7 cellular contexts compared by ENCODE assay signal in genomic region chr11:35944503-35945136, GRCh38. TPM values are rescaled to one million over a fixed set of nuclear protein-coding genes. Genes with fewer than 3 reads are reported as not detected.
DNase-seq lines count a peak whose midpoint lies in the region; ATAC-seq and TF ChIP-seq lines count a peak whose summit lies in the region.

No MANE protein-coding gene starts in this region.

- no peak for TF ChIP-seq CTCF in HEK293 (tag by site-specific recombination; IDR thresholded peaks at IDR 0.05)
- TF ChIP-seq CTCF in right atrium auricular region (IDR thresholded peaks at IDR 0.05) = no peak
- no peak for TF ChIP-seq CTCF in gastrocnemius medialis (IDR thresholded peaks at IDR 0.05 in 4 of 5, conservative IDR thresholded peaks at IDR 0.05 in 1 of 5)

- H3K9me3 ChIP-seq in HEK293 (ENCODE audit: control insufficient read depth, insufficient read depth, low read depth, low read length) (no peaks in the 10 kb centered on the region), right atrium auricular region (no peaks in the 10 kb centered on the region), gastrocnemius medialis (no peaks in the 10 kb centered on the region)

- CTCF ChIA-PET in HEK293 (lab: Yijun Ruan, JAX) = interaction anchor here (0.6 to 1.2 kb wide), 3 partner anchors 24 to 123 kb away, joined by 3 to 7 read pairs (median 6); no protein-coding TSS in a partner anchor
- CTCF ChIA-PET in activated CD8-positive, alpha-beta T cell treated with anti-CD3 and anti-CD28 coated beads, Interleukin-2, amount 10 ng/mL, durations not matched to agents 7 days and 5 days (lab: Charles Lee) = no interaction called here

- H3K27me3 Mint-ChIP-seq in activated CD8-positive, alpha-beta T cell treated with anti-CD3 and anti-CD28 coated beads, Interleukin-2, amount 10 ng/mL, durations not matched to agents 7 days and 5 days (ENCODE audit: low read depth) = peaks cover 50% of the 10 kb centered on the region

- H3K36me3 Mint-ChIP-seq in activated CD8-positive, alpha-beta T cell treated with anti-CD3 and anti-CD28 coated beads, Interleukin-2, amount 10 ng/mL, durations not matched to agents 7 days and 5 days (ENCODE audit: low read depth) = no peaks in the 10 kb centered on the region

- H3K27me3 ChIP-seq in right atrium auricular region (no peaks in the 10 kb centered on the region), gastrocnemius medialis (no peaks in the 10 kb centered on the region)

- no peak for DNase-seq in activated CD8-positive, alpha-beta T cell treated with anti-CD3 and anti-CD28 coated beads, Interleukin-2, amount 10 ng/mL, durations not matched to agents 7 days and 5 days
- no peak for DNase-seq in right atrium auricular region (ENCODE audit: low spot score)
- DNase-seq in gastrocnemius medialis = peak; percentile 28 to 67
- DNase-seq in effector CD8-positive, alpha-beta T cell (lab: John Stamatoyannopoulos, UW) = no peak
- no peak for DNase-seq in SW 1271 (lab: John Stamatoyannopoulos, UW)

- H3K4me3 ChIP-seq in HEK293 (ENCODE audit: low read depth, low read length) (peak overlapping the region; percentile 66), right atrium auricular region (peak overlapping the region; percentile 57 to 59), gastrocnemius medialis (peak overlapping the region; percentile 52 to 72 (median 63))

- no peaks in the 10 kb centered on the region for H3K36me3 ChIP-seq in HEK293 (ENCODE audit: control insufficient read depth in 2 of 2, insufficient read depth in 1 of 2, low read length in 2 of 2)
- no peaks in the 10 kb centered on the region for H3K36me3 ChIP-seq in right atrium auricular region
- no peaks in the 10 kb centered on the region for H3K36me3 ChIP-seq in gastrocnemius medialis

- H3K27ac ChIP-seq in HEK293 (ENCODE audit: extremely low read depth, low read depth, low read length) (peak overlapping the region; percentile 39; the same call in 1 of the 2 replicates), right atrium auricular region (peak overlapping the region in 1 of 2 donors; percentile 33), gastrocnemius medialis (peak overlapping the region; percentile 67 to 80 (median 74))

- peaks cover 8% of the 10 kb centered on the region for H3K4me1 Mint-ChIP-seq in activated CD8-positive, alpha-beta T cell treated with anti-CD3 and anti-CD28 coated beads, Interleukin-2, amount 10 ng/mL, durations not matched to agents 7 days and 5 days (ENCODE audit: low read depth)

- POLR2A ChIA-PET in HEK293 (lab: Yijun Ruan, JAX) = interaction anchor here (0.6 kb wide), 2 partner anchors 123 to 205 kb away, joined by 4 to 6 read pairs; no protein-coding TSS in a partner anchor
- POLR2A ChIA-PET in activated CD8-positive, alpha-beta T cell treated with anti-CD3 and anti-CD28 coated beads, Interleukin-2, amount 10 ng/mL, durations not matched to agents 7 days and 5 days (lab: Charles Lee) = no interaction called here

- no peaks in the 10 kb centered on the region for H3K9me3 Mint-ChIP-seq in activated CD8-positive, alpha-beta T cell treated with anti-CD3 and anti-CD28 coated beads, Interleukin-2, amount 10 ng/mL, durations not matched to agents 7 days and 5 days (ENCODE audit: insufficient read depth)

- ATAC-seq in activated CD8-positive, alpha-beta T cell treated with anti-CD3 and anti-CD28 coated beads, Interleukin-2, amount 10 ng/mL, durations not matched to agents 7 days and 5 days = no peak
- ATAC-seq in gastrocnemius medialis (peak; percentile 35 to 56), GM21528 (IDR thresholded peaks at IDR 0.05; ENCODE audit: low FRiP score, unreplicated experiment) (no peak)

- intact Hi-C loops in gastrocnemius medialis (cut with DNase I; ENCODE audit: low total_unique reads) = loop anchor here (5.0 to 10.0 kb wide), 2 partner anchors 120 to 282 kb away; partner anchors contain the start of gene TRIM44

- peak overlapping the region; percentile 52 for H3K4me3 Mint-ChIP-seq in activated CD8-positive, alpha-beta T cell treated with anti-CD3 and anti-CD28 coated beads, Interleukin-2, amount 10 ng/mL, durations not matched to agents 7 days and 5 days

- in situ Hi-C loops in gastrocnemius medialis (cut with MboI; ENCODE audit: low sequenced_read_pairs in 4 of 4) = no loop called here

- 0 out of 2 replicates have a peak, but pooled peaks cover 4% of the 10 kb centered on the region for H3K4me1 ChIP-seq in HEK293 (ENCODE audit: control insufficient read depth, insufficient read depth, low read length)
- peaks cover 0 to 15% of the 10 kb centered on the region in 2 donors for H3K4me1 ChIP-seq in right atrium auricular region
- peaks cover 15 to 21% of the 10 kb centered on the region in 2 donors for H3K4me1 ChIP-seq in gastrocnemius medialis

- no peak for TF ChIP-seq POLR2A in gastrocnemius medialis (IDR thresholded peaks at IDR 0.05)

- H3K27ac Mint-ChIP-seq in activated CD8-positive, alpha-beta T cell treated with anti-CD3 and anti-CD28 coated beads, Interleukin-2, amount 10 ng/mL, durations not matched to agents 7 days and 5 days = no peak overlapping the region

TF ChIP-seq in HEK293, 187 proteins besides CTCF, POLR2A, EP300 and RAD21 (continues in another document):
- TF ChIP-seq ZNF473 (tag by site-specific recombination; IDR thresholded peaks at IDR 0.05) (no peak), ZNF16 (tag by site-specific recombination; IDR thresholded peaks at IDR 0.05; ENCODE audit: low read depth) (no peak), ZNF561 (tag by site-specific recombination; IDR thresholded peaks at IDR 0.05; ENCODE audit: borderline replicate concordance) (no peak), ZNF629 (tag by site-specific recombination; IDR thresholded peaks at IDR 0.05) (no peak), REST (tag by site-specific recombination; IDR thresholded peaks at IDR 0.05) (no peak), ZNF404 (tag by site-specific recombination; IDR thresholded peaks at IDR 0.05) (no peak), ZNF10 (tag by site-specific recombination; IDR thresholded peaks at IDR 0.05) (no peak), KLF17 (tag by site-specific recombination; IDR thresholded peaks at IDR 0.05) (no peak; the same call in 1 of the 2 replicates), ZNF341 (tag by site-specific recombination; IDR thresholded peaks at IDR 0.05; ENCODE audit: low read depth) (0 out of 2 replicates have a peak, but pooled peaks have one; percentile 6), ZXDB (tag by site-specific recombination; IDR thresholded peaks at IDR 0.05) (no peak), GLIS2 (tag by site-specific recombination; IDR thresholded peaks at IDR 0.05) (no peak), ZNF354C (tag by site-specific recombination; IDR thresholded peaks at IDR 0.05; ENCODE audit: borderline replicate concordance, low read depth) (no peak)

RNA-seq across cellular contexts. Expression of gene LDLRAD3, which starts 0.8 kb away (rescaled TPM):
- total RNA-seq in activated CD8-positive, alpha-beta T cell treated with anti-CD3 and anti-CD28 coated beads, Interleukin-2, amount 10 ng/mL, durations not matched to agents 7 days and 5 days = under 1 TPM in 1 of 2 experiments, not detected in 1; 0.21 TPM
- 1 to 10 TPM; 3.6 to 7.0 TPM for total RNA-seq in right atrium auricular region
- total RNA-seq in gastrocnemius medialis = 10 to 100 TPM in 3 of 4 donors, 1 to 10 TPM in 1; 6.1 to 12.8 (median 11.8) TPM

Comparison
In these comparisons a context has a peak if more than half of its experiments do, and no peak if none do; other contexts are left out.
1. ATAC-seq: peak in gastrocnemius medialis (2 of 2); none in activated CD8-positive, alpha-beta T cell treated with anti-CD3 and anti-CD28 coated beads, Interleukin-2, amount 10 ng/mL, durations not matched to agents 7 days and 5 days (single experiment) and GM21528 (single experiment).
2. DNase-seq: peak in gastrocnemius medialis (2 of 2); none in activated CD8-positive, alpha-beta T cell treated with anti-CD3 and anti-CD28 coated beads, Interleukin-2, amount 10 ng/mL, durations not matched to agents 7 days and 5 days (single experiment), right atrium auricular region (single experiment), effector CD8-positive, alpha-beta T cell (single experiment) and SW 1271 (0 of 2).
3. Peak in every context shown above with its lines, with median percentiles within 50 percentile points of each other: H3K4me3 ChIP-seq.